In the genomic region with DNA sequence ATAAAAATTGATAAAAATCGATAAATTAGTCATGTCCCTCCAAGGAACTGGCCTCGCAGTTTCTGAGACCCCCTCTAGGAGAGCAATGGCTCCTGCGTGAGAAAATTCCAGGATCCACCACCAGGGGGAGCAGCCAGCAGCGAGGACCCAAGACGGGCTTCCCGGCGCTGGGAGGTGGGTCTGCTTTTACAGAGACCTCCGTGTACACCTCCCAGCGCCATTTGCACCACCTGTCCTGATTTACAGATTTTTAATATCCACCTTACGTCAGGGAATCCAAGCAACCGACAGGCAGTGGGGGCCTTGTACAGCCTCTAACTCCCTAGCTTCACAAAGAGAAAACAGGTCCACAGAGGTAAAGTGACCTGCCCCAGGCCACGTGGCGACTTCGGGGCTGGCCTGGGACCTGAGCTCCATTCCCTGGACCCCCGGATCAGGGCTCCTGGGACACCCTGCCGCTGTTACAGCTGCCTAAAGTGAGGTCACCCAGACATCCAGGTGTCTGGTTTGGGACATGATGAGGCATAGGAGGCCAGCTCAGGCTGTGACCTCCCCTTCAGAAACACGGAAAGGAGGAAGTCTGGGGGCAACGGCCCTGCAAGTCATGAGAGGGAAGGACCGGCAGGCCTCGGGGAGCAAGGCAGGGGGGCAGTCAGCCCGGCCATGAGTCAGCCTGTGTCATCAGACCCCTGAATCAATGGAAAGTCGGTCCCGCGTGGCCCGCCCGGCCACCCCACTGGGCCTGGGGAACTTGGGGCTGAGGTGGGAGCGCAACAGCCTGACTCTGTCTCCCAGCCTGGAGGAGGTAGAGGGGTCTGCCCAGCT, we compare ENCODE assay signal across 8 cellular contexts. TPM values are rescaled to one million over a fixed set of nuclear protein-coding genes. Genes with fewer than 3 reads are reported as not detected.
A peak's percentile ranks its signal among the peaks of the same experiment; 100 is the strongest.
DNase-seq lines count a peak whose midpoint lies in the region; TF ChIP-seq lines count a peak whose summit lies in the region.

No MANE protein-coding gene starts in this region.

- CTCF ChIA-PET in HEK293T (lab: Yijun Ruan, JAX) = interaction anchor here (0.6 to 2.8 kb wide), 14 partner anchors 7 to 574 kb away, joined by 3 to 19 read pairs (median 4); a partner anchor contains a TSS

- peaks cover 0 to 14% (median 2%) of the 10 kb centered on the region in 4 donors for H3K4me1 ChIP-seq in Peyer's patch
- peaks cover 4% of the 10 kb centered on the region for H3K4me1 ChIP-seq in testis

- DNase-seq in Ammon's horn (ENCODE audit: low spot score) (peak; percentile 64), HEK293T (ENCODE audit: extremely low spot score) (peak; percentile 90), Peyer's patch (peak; percentile 80 to 90 (median 81)), activated T-helper 1 cell treated with Interleukin-2 at 50 U/mL for 16 hours (ENCODE audit: low read depth) (peak; percentile 64), fibroblast of the aortic adventitia (ENCODE audit: low read depth) (peak; percentile 71), occipital lobe (lab: John Stamatoyannopoulos, UW) (peak; percentile 24), testis (peak; percentile 89), NCI-H2029 treated with DMSO at 0.1 percent for 48 hours (lab: John Stamatoyannopoulos, UW) (no peak)

- POLR2A ChIA-PET in HEK293T (lab: Yijun Ruan, JAX) = interaction anchor here (0.6 to 1.6 kb wide), 3 partner anchors 14 to 161 kb away, joined by 3 to 4 read pairs (median 3); a partner anchor contains a TSS

- intact Hi-C loops in testis (cut with DNase I; ENCODE audit: low total_unique reads) = loop anchor here (5.0 to 10.0 kb wide), 2 partner anchors 124 to 558 kb away; a partner anchor contains a TSS

- no peaks in the 10 kb centered on the region for H3K9me3 ChIP-seq in Peyer's patch
- H3K9me3 ChIP-seq in testis = no peaks in the 10 kb centered on the region

- H3K27ac ChIP-seq in Peyer's patch (no peak overlapping the region), testis (no peak overlapping the region)

- peak overlapping the region in 2 of 4 donors; percentile 20 to 36 for H3K4me3 ChIP-seq in Peyer's patch
- H3K4me3 ChIP-seq in fibroblast of the aortic adventitia (ENCODE audit: low read depth, low read length) = peak overlapping the region; percentile 35
- no peak overlapping the region for H3K4me3 ChIP-seq in testis

- no peaks in the 10 kb centered on the region for H3K27me3 ChIP-seq in Peyer's patch
- H3K27me3 ChIP-seq in testis = no peaks in the 10 kb centered on the region

- H3K36me3 ChIP-seq in Peyer's patch (no peaks in the 10 kb centered on the region), testis (ENCODE audit: low read depth, missing control alignments) (no peaks in the 10 kb centered on the region)

- TF ChIP-seq CTCF in Peyer's patch (IDR thresholded peaks at IDR 0.05) (peak; percentile 93 to 99 (median 96)), fibroblast of the aortic adventitia (IDR thresholded peaks at IDR 0.05; ENCODE audit: insufficient read depth, low read length) (peak; percentile 97), testis (IDR thresholded peaks at IDR 0.05) (peak; percentile 98 to 100 (median 98))

- TF ChIP-seq POLR2A in Peyer's patch (IDR thresholded peaks at IDR 0.05) (no peak), testis (IDR thresholded peaks at IDR 0.05) (no peak)

- WGBS in testis, 2 donors = 24 to 33% methylated on average over 15 to 27 of the region's 27 CpGs

TF ChIP-seq in HEK293T, 16 proteins besides CTCF, POLR2A, EP300 and RAD21:
- no peak for TF ChIP-seq ELF4 (IDR thresholded peaks at IDR 0.05)
- no peak for TF ChIP-seq HDGF (IDR thresholded peaks at IDR 0.05; ENCODE audit: borderline replicate concordance)
- TF ChIP-seq ARNT (IDR thresholded peaks at IDR 0.05) = no peak
- no peak for TF ChIP-seq NFRKB (IDR thresholded peaks at IDR 0.05)
- no peak for TF ChIP-seq SUZ12 (IDR thresholded peaks at IDR 0.05)
- TF ChIP-seq SP1 (IDR thresholded peaks at IDR 0.05) = no peak
- TF ChIP-seq L3MBTL2 (conservative IDR thresholded peaks at IDR 0.05) = no peak
- no peak for TF ChIP-seq FOXM1 (IDR thresholded peaks at IDR 0.05; ENCODE audit: borderline replicate concordance)
- TF ChIP-seq LEF1 (IDR thresholded peaks at IDR 0.05; ENCODE audit: borderline replicate concordance) = no peak
- no peak for TF ChIP-seq ZNF384 (IDR thresholded peaks at IDR 0.05)
- no peak for TF ChIP-seq BHLHE40 (IDR thresholded peaks at IDR 0.05; ENCODE audit: borderline replicate concordance)
- TF ChIP-seq, protein P1, sequence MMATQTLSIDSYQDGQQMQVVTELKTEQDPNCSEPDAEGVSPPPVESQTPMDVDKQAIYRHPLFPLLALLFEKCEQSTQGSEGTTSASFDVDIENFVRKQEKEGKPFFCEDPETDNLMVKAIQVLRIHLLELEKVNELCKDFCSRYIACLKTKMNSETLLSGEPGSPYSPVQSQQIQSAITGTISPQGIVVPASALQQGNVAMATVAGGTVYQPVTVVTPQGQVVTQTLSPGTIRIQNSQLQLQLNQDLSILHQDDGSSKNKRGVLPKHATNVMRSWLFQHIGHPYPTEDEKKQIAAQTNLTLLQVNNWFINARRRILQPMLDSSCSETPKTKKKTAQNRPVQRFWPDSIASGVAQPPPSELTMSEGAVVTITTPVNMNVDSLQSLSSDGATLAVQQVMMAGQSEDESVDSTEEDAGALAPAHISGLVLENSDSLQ (IDR thresholded peaks at IDR 0.05) = no peak
- TF ChIP-seq FOXK2 (IDR thresholded peaks at IDR 0.05) = no peak

RNA-seq across cellular contexts. Expression of a gene that starts 3.5 kb away (rescaled TPM):
- total RNA-seq in Peyer's patch (not detected), fibroblast of the aortic adventitia (ENCODE audit: low replicate concordance) (not detected in 2 replicates), occipital lobe (0.31 TPM), testis (1 to 10 TPM in 1 of 2 donors, not detected in 1; 1.6 TPM)
- 0.69 TPM for polyA plus RNA-seq in testis (ENCODE audit: insufficient read depth, low read depth, low replicate concordance)

RNA-seq across cellular contexts. Expression of a gene that starts 16.6 kb away (rescaled TPM):
- total RNA-seq in Peyer's patch (10 to 100 TPM in 2 of 4 donors, 1 to 10 TPM in 2; 7.4 to 19.3 (median 10.6) TPM), fibroblast of the aortic adventitia (ENCODE audit: low replicate concordance) (0.57 and 6.2 TPM in 2 replicates), occipital lobe (not detected), testis (1 to 10 TPM in 1 of 2 donors, under 1 TPM in 1; 0.08 to 1.4 TPM)
- polyA plus RNA-seq in testis (ENCODE audit: insufficient read depth, low read depth, low replicate concordance) = 1.4 TPM

RNA-seq across cellular contexts. Expression of a gene that starts 26.2 kb away (rescaled TPM):
- total RNA-seq in Peyer's patch (10 to 100 TPM in 1 of 4 donors, 1 to 10 TPM in 3; 1.8 to 11.6 (median 6.0) TPM), fibroblast of the aortic adventitia (ENCODE audit: low replicate concordance) (0.16 and 4.9 TPM in 2 replicates), occipital lobe (2.7 TPM), testis (10 to 100 TPM; 36.7 to 71.4 TPM)
- polyA plus RNA-seq in testis (ENCODE audit: insufficient read depth, low read depth, low replicate concordance) = 32.8 TPM
